ENCODE assay signal across 8 cellular contexts in the genomic region with DNA sequence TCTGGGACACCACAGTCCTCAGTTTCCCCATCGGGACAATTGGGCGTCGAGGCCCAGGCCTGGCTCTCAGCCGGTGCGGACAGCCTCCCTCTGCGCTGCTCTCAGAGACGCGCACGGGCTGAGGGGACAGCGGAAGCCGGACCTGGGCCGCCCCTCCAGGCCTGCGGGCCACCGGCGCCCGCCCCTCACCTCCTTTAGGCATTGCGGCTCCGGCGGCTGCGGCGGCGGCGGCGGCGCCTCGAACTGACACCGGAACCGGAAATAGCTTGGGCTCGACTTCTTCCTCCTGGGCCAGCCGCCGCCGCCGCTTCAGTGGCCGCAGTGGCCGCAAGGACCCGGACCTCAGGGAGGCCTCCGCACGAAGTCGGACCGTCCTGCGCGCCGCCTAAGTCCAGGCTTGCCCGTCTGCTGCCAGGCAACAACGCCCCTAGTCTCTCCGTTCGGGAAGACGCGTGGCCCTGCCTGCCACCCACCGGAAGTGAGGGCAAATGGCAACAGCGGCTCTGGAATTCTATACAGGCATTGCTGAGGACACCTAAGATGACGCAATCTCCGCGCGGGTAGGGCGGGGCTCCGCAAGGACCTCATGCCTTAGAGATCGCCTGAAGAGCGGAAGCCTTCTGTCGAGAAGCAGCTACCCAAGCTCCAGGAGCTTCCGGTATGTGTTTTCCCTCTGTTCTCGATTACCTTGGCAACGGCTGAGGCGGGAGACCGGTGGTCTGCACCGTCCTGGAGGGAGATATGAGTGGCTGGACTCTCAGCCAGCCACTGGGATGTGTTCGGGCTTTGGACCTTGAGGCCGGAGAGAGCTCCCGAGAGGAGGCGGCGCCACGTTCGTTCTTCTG. TPM values are rescaled to one million over a fixed set of nuclear protein-coding genes. Genes with fewer than 3 reads are reported as not detected.
DNase-seq lines count a peak whose midpoint lies in the region; ATAC-seq and TF ChIP-seq lines count a peak whose summit lies in the region.

A gene (plus strand): TSS at position 623 of the 845 bp plus-strand sequence. CDS start 2,124 bp downstream, outside the sequence.
A gene with protein sequence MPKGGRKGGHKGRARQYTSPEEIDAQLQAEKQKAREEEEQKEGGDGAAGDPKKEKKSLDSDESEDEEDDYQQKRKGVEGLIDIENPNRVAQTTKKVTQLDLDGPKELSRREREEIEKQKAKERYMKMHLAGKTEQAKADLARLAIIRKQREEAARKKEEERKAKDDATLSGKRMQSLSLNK (minus strand): TSS at position 251 of the 845 bp plus-strand sequence. CDS start 49 bp downstream, at position 202.

- in situ Hi-C loops in KBM-7 (cut with MboI; ENCODE audit: low pct_unique_long_range_greater_than_20kb, low sequenced_read_pairs): no loop called here

- H3K4me3 Mint-ChIP-seq in activated T-cell treated with anti-CD3 and anti-CD28 coated beads, Interleukin-2, amount 50 U/mL, for 4 hours: peak within 1 kb of the TSS; percentile 100

- no peaks in the 10 kb centered on the region for H3K27me3 ChIP-seq in muscle layer of duodenum (ENCODE audit: low read depth, low read length)

- DNase-seq in DMS153 treated with DMSO at 0.1 percent for 48 hours (lab: John Stamatoyannopoulos, UW; ENCODE audit: unreplicated experiment) (peak; percentile 94), KBM-7 (peak; percentile 97)
- peak; percentile 94 for DNase-seq in activated T-cell treated with anti-CD3 and anti-CD28 coated beads, Interleukin-2, amount 50 U/mL, for 4 hours
- DNase-seq in stimulated activated CD8-positive, alpha-beta memory T cell treated with anti-CD3 and anti-CD28 coated beads, Interleukin-7, amount 100 ng/mL, for 4 hours (ENCODE audit: low read depth in 2 of 2): peak; percentile 86 to 89

- peaks cover 32 to 49% of the 10 kb centered on the region in 2 donors for H3K36me3 ChIP-seq in muscle layer of duodenum (ENCODE audit: control insufficient read depth in 1 of 2, insufficient read depth in 2 of 2, low read length in 2 of 2)

- H3K4me1 Mint-ChIP-seq in activated T-cell treated with anti-CD3 and anti-CD28 coated beads, Interleukin-2, amount 50 U/mL, for 4 hours (ENCODE audit: low read depth): peaks cover 44% of the 10 kb centered on the region

- peaks cover 32% of the 10 kb centered on the region for H3K36me3 Mint-ChIP-seq in activated T-cell treated with anti-CD3 and anti-CD28 coated beads, Interleukin-2, amount 50 U/mL, for 4 hours (ENCODE audit: insufficient read depth)

- H3K9me3 Mint-ChIP-seq in activated T-cell treated with anti-CD3 and anti-CD28 coated beads, Interleukin-2, amount 50 U/mL, for 4 hours: no peaks in the 10 kb centered on the region

- peak within 1 kb of the TSS; percentile 95 for H3K27ac ChIP-seq in muscle layer of duodenum (ENCODE audit: low read length)

- no peaks in the 10 kb centered on the region for H3K27me3 Mint-ChIP-seq in activated T-cell treated with anti-CD3 and anti-CD28 coated beads, Interleukin-2, amount 50 U/mL, for 4 hours (ENCODE audit: low read depth)

- H3K4me3 ChIP-seq in muscle layer of duodenum (ENCODE audit: low read depth in 1 of 2, low read length in 2 of 2): peak within 1 kb of the TSS; percentile 94 to 99

- ATAC-seq in GM21717 (IDR thresholded peaks at IDR 0.05; ENCODE audit: unreplicated experiment): peak; percentile 83
- peak; percentile 82 to 84 for ATAC-seq in activated T-cell treated with anti-CD3 and anti-CD28 coated beads, Interleukin-2, amount 50 U/mL, for 4 hours
- peak; percentile 95 for ATAC-seq in esophagus mucosa

- H3K4me1 ChIP-seq in muscle layer of duodenum (ENCODE audit: control insufficient read depth in 1 of 2, insufficient read depth in 2 of 2, low read length in 2 of 2): peaks cover 12 to 50% of the 10 kb centered on the region in 2 donors

- no peaks in the 10 kb centered on the region for H3K9me3 ChIP-seq in muscle layer of duodenum (ENCODE audit: control insufficient read depth in 1 of 2, low read length in 2 of 2)

TF ChIP-seq in PFSK-1, 5 proteins besides CTCF, POLR2A, EP300 and RAD21:
- TF ChIP-seq SIN3A (IDR thresholded peaks at IDR 0.05; ENCODE audit: borderline replicate concordance, insufficient read depth, low read length): 0 out of 2 replicates have a peak, but pooled peaks have one; percentile 21
- peak; percentile 55; the same call in 1 of the 2 replicates for TF ChIP-seq TAF1 (IDR thresholded peaks at IDR 0.05; ENCODE audit: borderline replicate concordance, insufficient read depth, low read length)
- peak; percentile 38; the same call in 1 of the 2 replicates for TF ChIP-seq POLR2AphosphoS5 (IDR thresholded peaks at IDR 0.05; ENCODE audit: low read depth, low read length)
- TF ChIP-seq, protein P1, sequence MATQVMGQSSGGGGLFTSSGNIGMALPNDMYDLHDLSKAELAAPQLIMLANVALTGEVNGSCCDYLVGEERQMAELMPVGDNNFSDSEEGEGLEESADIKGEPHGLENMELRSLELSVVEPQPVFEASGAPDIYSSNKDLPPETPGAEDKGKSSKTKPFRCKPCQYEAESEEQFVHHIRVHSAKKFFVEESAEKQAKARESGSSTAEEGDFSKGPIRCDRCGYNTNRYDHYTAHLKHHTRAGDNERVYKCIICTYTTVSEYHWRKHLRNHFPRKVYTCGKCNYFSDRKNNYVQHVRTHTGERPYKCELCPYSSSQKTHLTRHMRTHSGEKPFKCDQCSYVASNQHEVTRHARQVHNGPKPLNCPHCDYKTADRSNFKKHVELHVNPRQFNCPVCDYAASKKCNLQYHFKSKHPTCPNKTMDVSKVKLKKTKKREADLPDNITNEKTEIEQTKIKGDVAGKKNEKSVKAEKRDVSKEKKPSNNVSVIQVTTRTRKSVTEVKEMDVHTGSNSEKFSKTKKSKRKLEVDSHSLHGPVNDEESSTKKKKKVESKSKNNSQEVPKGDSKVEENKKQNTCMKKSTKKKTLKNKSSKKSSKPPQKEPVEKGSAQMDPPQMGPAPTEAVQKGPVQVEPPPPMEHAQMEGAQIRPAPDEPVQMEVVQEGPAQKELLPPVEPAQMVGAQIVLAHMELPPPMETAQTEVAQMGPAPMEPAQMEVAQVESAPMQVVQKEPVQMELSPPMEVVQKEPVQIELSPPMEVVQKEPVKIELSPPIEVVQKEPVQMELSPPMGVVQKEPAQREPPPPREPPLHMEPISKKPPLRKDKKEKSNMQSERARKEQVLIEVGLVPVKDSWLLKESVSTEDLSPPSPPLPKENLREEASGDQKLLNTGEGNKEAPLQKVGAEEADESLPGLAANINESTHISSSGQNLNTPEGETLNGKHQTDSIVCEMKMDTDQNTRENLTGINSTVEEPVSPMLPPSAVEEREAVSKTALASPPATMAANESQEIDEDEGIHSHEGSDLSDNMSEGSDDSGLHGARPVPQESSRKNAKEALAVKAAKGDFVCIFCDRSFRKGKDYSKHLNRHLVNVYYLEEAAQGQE (IDR thresholded peaks at IDR 0.05; ENCODE audit: insufficient read depth in 1 of 2, low read depth in 2 of 2, low read length in 2 of 2): 0 out of 4 replicates have a peak, but pooled peaks of 1 of the 2 experiments have one; percentile 31
- TF ChIP-seq FOXP2 (optimal IDR thresholded peaks at IDR 0.05; ENCODE audit: borderline replicate concordance, extremely low read depth, extremely low read length, insufficient read depth): peak; percentile 76

RNA-seq across cellular contexts. Expression of the first gene that starts in this region (rescaled TPM):
- polyA plus RNA-seq in PFSK-1 (2012; ENCODE audit: insufficient read length, low read depth): 241 TPM
- total RNA-seq in activated T-cell treated with anti-CD3 and anti-CD28 coated beads, Interleukin-2, amount 50 U/mL, for 4 hours: 100 to 1,000 TPM; 174 to 231 (median 178) TPM
- 98.9 TPM for total RNA-seq in esophagus mucosa

RNA-seq across cellular contexts. Expression of the second gene that starts in this region (rescaled TPM):
- 373 TPM for polyA plus RNA-seq in PFSK-1 (2012; ENCODE audit: insufficient read length, low read depth)
- total RNA-seq in activated T-cell treated with anti-CD3 and anti-CD28 coated beads, Interleukin-2, amount 50 U/mL, for 4 hours: 100 to 1,000 TPM; 231 to 255 (median 235) TPM
- 94.4 TPM for total RNA-seq in esophagus mucosa

Comparison
In these comparisons a context has a peak if more than half of its experiments do, and no peak if none do; other contexts are left out.
1. Peak in every context shown above with its lines: DNase-seq, ATAC-seq, H3K4me3 ChIP-seq and H3K27ac ChIP-seq.